8 cellular contexts compared by ENCODE assay signal in the genomic region with DNA sequence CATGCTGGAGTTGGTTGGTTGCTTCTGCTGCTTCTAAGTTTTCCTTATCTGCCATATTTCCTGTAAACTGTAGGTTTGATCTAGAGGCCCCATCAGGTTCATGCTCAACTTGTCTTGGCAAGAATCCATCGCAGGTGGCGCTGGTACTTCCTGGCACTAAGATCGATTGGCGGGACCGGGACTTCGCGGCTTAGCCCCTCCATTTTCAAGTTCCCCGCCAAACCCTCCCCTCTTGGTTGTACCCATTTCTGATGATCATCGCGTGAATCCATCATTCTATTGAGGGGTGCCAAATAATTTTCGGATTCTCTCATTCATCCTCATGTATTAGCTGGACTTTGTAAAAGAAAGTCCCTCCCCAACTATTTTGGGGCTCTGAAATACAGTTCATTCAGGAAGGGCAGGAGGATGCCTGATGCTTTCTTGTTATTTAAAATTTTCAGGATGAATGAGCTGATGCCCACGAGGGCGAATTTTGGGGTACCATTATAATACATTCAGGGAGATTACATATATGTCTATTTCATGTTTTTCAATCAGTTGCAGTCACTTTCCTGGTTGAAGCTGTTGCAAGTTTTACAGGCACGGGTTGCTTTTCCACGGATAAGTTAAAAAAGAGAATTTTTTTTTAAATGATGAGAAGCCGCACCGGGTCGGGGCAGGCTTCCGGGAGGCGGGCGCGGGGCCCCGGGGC. TPM values are rescaled to one million over a fixed set of nuclear protein-coding genes. Genes with fewer than 3 reads are reported as not detected.
DNase-seq lines count a peak whose midpoint lies in the region; ATAC-seq and TF ChIP-seq lines count a peak whose summit lies in the region.

No MANE protein-coding gene starts in this region.

- no peaks in the 10 kb centered on the region for H3K27me3 Mint-ChIP-seq in T-cell
- peaks cover 0 to 6% (median 4%) of the 10 kb centered on the region in 3 donors for H3K27me3 Mint-ChIP-seq in immature natural killer cell (ENCODE audit: low read depth in 3 of 3)

- H3K4me1 Mint-ChIP-seq in T-cell (peaks cover 27 to 44% (median 35%) of the 10 kb centered on the region in 3 donors), immature natural killer cell (peaks cover 34 to 39% of the 10 kb centered on the region in 2 donors)

- DNase-seq in EH (ENCODE audit: low read depth) (peak; percentile 7), HFF-Myc (ENCODE audit: extremely low read depth, low read depth) (peak; percentile 52), NCI-H146 treated with DMSO at 0.1 percent for 48 hours (lab: John Stamatoyannopoulos, UW; ENCODE audit: unreplicated experiment) (peak; percentile 85), T-cell (peak; percentile 51 to 86 (median 78)), ascending aorta (ENCODE audit: low spot score in 2 of 2) (no peak), immature natural killer cell (peak; percentile 71 to 74 (median 71))
- peak; percentile 83 to 84 for DNase-seq in stimulated activated CD4-positive, alpha-beta T cell treated with anti-CD3 and anti-CD28 coated beads, Interleukin-15, amount 100 ng/mL, for 48 hours (ENCODE audit: low read depth in 2 of 2)

- ATAC-seq in T-cell (replicated peaks in 1 of 4) (peak; percentile 46 to 68 (median 53)), HG03045 (IDR thresholded peaks at IDR 0.05; ENCODE audit: unreplicated experiment) (no peak)

- H3K4me3 ChIP-seq in HFF-Myc (replicated peaks; ENCODE audit: low read depth, low read length): peak overlapping the region; percentile 38
- H3K4me3 ChIP-seq in ascending aorta: peak overlapping the region; percentile 83 to 84

- H3K4me1 ChIP-seq in ascending aorta: peaks cover 3 to 6% of the 10 kb centered on the region in 2 donors

- H3K27ac Mint-ChIP-seq in T-cell: peak overlapping the region; percentile 66 to 84
- peak overlapping the region; percentile 9 to 79 (median 73) for H3K27ac Mint-ChIP-seq in immature natural killer cell

- no peak overlapping the region for H3K27ac ChIP-seq in ascending aorta

- POLR2A ChIA-PET in T-cell (lab: Charles Lee): no interaction called here

- TF ChIP-seq CTCF in HFF-Myc (IDR thresholded peaks at IDR 0.05; ENCODE audit: low read depth, low read length, missing control alignments): peak; percentile 15
- no peak for TF ChIP-seq CTCF in ascending aorta (IDR thresholded peaks at IDR 0.05)

- H3K27me3 ChIP-seq in ascending aorta: no peaks in the 10 kb centered on the region

- no peaks in the 10 kb centered on the region for H3K9me3 ChIP-seq in ascending aorta

- H3K36me3 Mint-ChIP-seq in T-cell (no peaks in the 10 kb centered on the region), immature natural killer cell (no peaks in the 10 kb centered on the region)

- H3K9me3 Mint-ChIP-seq in T-cell (no peaks in the 10 kb centered on the region), immature natural killer cell (no peaks in the 10 kb centered on the region)

- no peaks in the 10 kb centered on the region for H3K36me3 ChIP-seq in ascending aorta

- CTCF ChIA-PET in T-cell (lab: Charles Lee): interaction anchor here (0.6 to 0.8 kb wide), 5 partner anchors 41 to 1760 kb away, joined by 3 to 10 read pairs (median 3); a partner anchor contains a TSS

- H3K4me3 Mint-ChIP-seq in T-cell (peak overlapping the region; percentile 85 to 93 (median 87)), immature natural killer cell (peak overlapping the region; percentile 80 to 93 (median 86))

- intact Hi-C loops in ascending aorta (cut with DNase I): no loop called here

RNA-seq across cellular contexts. Expression of a gene that starts 0.4 kb away (rescaled TPM):
- total RNA-seq in T-cell (1 to 10 TPM; 4.8 to 8.1 (median 7.0) TPM), ascending aorta (2.1 TPM)
- polyA plus RNA-seq in immature natural killer cell: 1 to 10 TPM; 1.0 to 3.5 (median 3.1) TPM

RNA-seq across cellular contexts. Expression of a gene that starts 4.1 kb away (rescaled TPM):
- total RNA-seq in T-cell (10 to 100 TPM; 30.1 to 37.3 (median 36.1) TPM), ascending aorta (19.6 TPM)
- 1 to 10 TPM in 2 of 3 donors, under 1 TPM in 1; 0.34 to 4.0 (median 2.4) TPM for polyA plus RNA-seq in immature natural killer cell

Comparison
In these comparisons a context has a peak if more than half of its experiments do, and no peak if none do; other contexts are left out.
1. DNase-seq: peak in EH (single experiment), HFF-Myc (single experiment), NCI-H146 treated with DMSO at 0.1 percent for 48 hours (single experiment), T-cell (34 of 34), immature natural killer cell (3 of 3) and stimulated activated CD4-positive, alpha-beta T cell treated with anti-CD3 and anti-CD28 coated beads, Interleukin-15, amount 100 ng/mL, for 48 hours (2 of 2); none in ascending aorta (0 of 2).